ENCODE assay signal across 8 cellular contexts in the genomic region with DNA sequence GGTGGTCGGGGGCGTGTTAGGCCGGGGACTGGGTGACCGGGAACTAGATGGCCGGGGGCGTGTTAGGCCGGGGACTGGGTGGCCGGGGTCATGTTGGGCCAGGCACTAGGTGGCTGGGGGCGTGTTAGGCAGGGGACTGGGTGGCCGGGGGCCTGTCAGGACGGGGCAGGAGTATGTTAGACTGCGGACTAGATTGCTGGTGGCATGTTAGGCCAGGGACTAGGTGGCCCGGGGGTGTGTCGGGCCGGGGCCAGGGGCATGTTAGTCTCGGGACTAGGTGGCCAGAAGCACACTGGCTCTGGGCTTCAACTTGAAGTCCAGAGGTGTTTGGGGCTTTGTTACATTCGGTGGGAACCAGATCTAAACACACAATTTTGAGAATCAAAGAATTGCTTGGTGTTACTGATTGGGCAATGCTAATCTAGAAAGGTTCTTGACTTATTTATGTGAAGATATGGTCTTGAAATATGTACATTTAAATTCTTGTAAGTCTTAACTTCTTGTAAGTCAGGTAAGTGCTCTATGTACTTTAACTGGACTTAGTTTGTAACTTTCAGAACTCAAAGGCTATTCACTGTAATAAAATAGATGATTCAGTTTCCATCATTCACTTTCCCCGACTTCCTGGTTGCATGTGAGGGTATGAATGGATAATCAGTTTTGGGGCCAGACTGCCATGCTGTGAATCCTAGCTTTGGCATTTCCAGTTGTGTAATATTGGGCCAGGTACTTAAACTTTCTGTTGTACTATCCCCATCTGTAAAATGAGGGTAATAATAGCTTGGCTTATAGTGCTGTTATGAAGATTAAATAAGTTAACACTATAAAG.
DNase-seq lines count a peak whose midpoint lies in the region; ATAC-seq, FAIRE-seq and TF ChIP-seq lines count a peak whose summit lies in the region.

No MANE protein-coding gene starts in this region.

- peaks cover 34% of the 10 kb centered on the region for H3K79me2 ChIP-seq in DND-41 (ENCODE audit: insufficient read depth, low read length)

- no peak for TF ChIP-seq CTCF in DND-41 (IDR thresholded peaks at IDR 0.05; ENCODE audit: borderline replicate concordance, extremely low read depth, low read length, poor library complexity, severe bottlenecking)

- ATAC-seq in DND-41 (ENCODE audit: insufficient read depth, low read depth) = peak; percentile 3; the same call in 1 of the 3 replicates
- peak; percentile 7 for ATAC-seq in HG03342 (IDR thresholded peaks at IDR 0.05; ENCODE audit: unreplicated experiment)
- peak; percentile 29 for ATAC-seq in stimulated activated effector memory CD8-positive, alpha-beta T cell treated with anti-CD3 and anti-CD28 coated beads, Interleukin-12 subunit alpha, Interleukin-12 subunit beta, amount 100 ng/mL, for 72 hours
- ATAC-seq in GM19463 (IDR thresholded peaks at IDR 0.05; ENCODE audit: unreplicated experiment) = no peak

- no peaks in the 10 kb centered on the region for H3K9me3 ChIP-seq in DND-41 (ENCODE audit: insufficient read depth, low read length, severe bottlenecking)

- peak overlapping the region; percentile 87 for H3K4me2 ChIP-seq in DND-41 (ENCODE audit: insufficient read depth, low read length)

- H3K27me3 ChIP-seq in DND-41 (ENCODE audit: insufficient read depth, low read length, poor library complexity) = peaks cover 11% of the 10 kb centered on the region

- DNase-seq in DND-41 = no peak
- DNase-seq in stimulated activated effector memory CD8-positive, alpha-beta T cell treated with anti-CD3 and anti-CD28 coated beads, Interleukin-12 subunit alpha, Interleukin-12 subunit beta, amount 100 ng/mL, for 72 hours (ENCODE audit: low spot score in 2 of 2) = peak in 1 of 2 donors; percentile 55
- no peak for DNase-seq in HTR-8/SVneo (ENCODE audit: insufficient read length, low spot score)
- no peak for DNase-seq in NCI-H510A (lab: John Stamatoyannopoulos, UW)

- no peaks in the 10 kb centered on the region for H3K9me3 Mint-ChIP-seq in activated naive CD8-positive, alpha-beta T cell (ENCODE audit: low read depth)
- H3K9me3 Mint-ChIP-seq in stimulated activated effector memory CD8-positive, alpha-beta T cell treated with anti-CD3 and anti-CD28 coated beads, Interleukin-12 subunit alpha, Interleukin-12 subunit beta, amount 100 ng/mL, for 72 hours = no peaks in the 10 kb centered on the region

- peaks cover 48% of the 10 kb centered on the region for H3K4me1 Mint-ChIP-seq in activated naive CD8-positive, alpha-beta T cell (ENCODE audit: low read depth)
- H3K4me1 Mint-ChIP-seq in stimulated activated effector memory CD8-positive, alpha-beta T cell treated with anti-CD3 and anti-CD28 coated beads, Interleukin-12 subunit alpha, Interleukin-12 subunit beta, amount 100 ng/mL, for 72 hours = peaks cover 25% of the 10 kb centered on the region

- H3K36me3 Mint-ChIP-seq in activated naive CD8-positive, alpha-beta T cell = no peaks in the 10 kb centered on the region
- H3K36me3 Mint-ChIP-seq in stimulated activated effector memory CD8-positive, alpha-beta T cell treated with anti-CD3 and anti-CD28 coated beads, Interleukin-12 subunit alpha, Interleukin-12 subunit beta, amount 100 ng/mL, for 72 hours = no peaks in the 10 kb centered on the region

- H4K20me1 ChIP-seq in DND-41 (ENCODE audit: insufficient read depth, low read length) = peaks cover 21% of the 10 kb centered on the region; the same call in 1 of the 2 replicates

- H3K36me3 ChIP-seq in DND-41 (ENCODE audit: insufficient read depth, low read length) = no peaks in the 10 kb centered on the region; the same call in 1 of the 2 replicates

- H2AFZ ChIP-seq in DND-41 (ENCODE audit: low read depth, low read length) = 0 out of 2 replicates have a peak overlapping the region, but pooled peaks have one; percentile 93

- H3K4me3 ChIP-seq in DND-41 (ENCODE audit: low read depth in 1 of 2, low read length in 2 of 2) (peak overlapping the region; percentile 49 to 88), iPS-11a (ENCODE audit: low read depth, low read length) (peak overlapping the region; percentile 65)

- peaks cover 25% of the 10 kb centered on the region for H3K4me1 ChIP-seq in DND-41 (ENCODE audit: insufficient read depth, low read length)

- no peaks in the 10 kb centered on the region for H3K27me3 Mint-ChIP-seq in activated naive CD8-positive, alpha-beta T cell

- peak overlapping the region; percentile 86 for H3K9ac ChIP-seq in DND-41 (ENCODE audit: low read depth, low read length)

- H3K27ac ChIP-seq in DND-41 (ENCODE audit: low read length) = peak overlapping the region; percentile 61; the same call in 1 of the 2 replicates

- H3K4me3 Mint-ChIP-seq in activated naive CD8-positive, alpha-beta T cell = peak overlapping the region; percentile 90
- H3K4me3 Mint-ChIP-seq in stimulated activated effector memory CD8-positive, alpha-beta T cell treated with anti-CD3 and anti-CD28 coated beads, Interleukin-12 subunit alpha, Interleukin-12 subunit beta, amount 100 ng/mL, for 72 hours = peak overlapping the region; percentile 73

- no peak for FAIRE-seq in HTR-8/SVneo (lab: Jason Lieb, UNC)

- H3K27ac Mint-ChIP-seq in activated naive CD8-positive, alpha-beta T cell = peak overlapping the region; percentile 56
- H3K27ac Mint-ChIP-seq in stimulated activated effector memory CD8-positive, alpha-beta T cell treated with anti-CD3 and anti-CD28 coated beads, Interleukin-12 subunit alpha, Interleukin-12 subunit beta, amount 100 ng/mL, for 72 hours = peak overlapping the region; percentile 61
